ENCODE assay signal across 10 cellular contexts in genomic region chr2:101188683-101189405, GRCh38. TPM values are rescaled to one million over a fixed set of nuclear protein-coding genes. Genes with fewer than 3 reads are reported as not detected.
DNase-seq lines count a peak whose midpoint lies in the region; ATAC-seq and TF ChIP-seq lines count a peak whose summit lies in the region.
"Had no signal": no experiment of that assay in that cellular context is flagged by ENCODE, and none has a peak within 500 bp of the region (broad histone marks: within the 10 kb centered on the region; RNA-seq: fewer than 3 reads in every experiment).

No MANE protein-coding gene starts in this region.

- H3K4me2 ChIP-seq in HCT116 (ENCODE audit: low read length): no peak overlapping the region

- DNase-seq in AG09319 (ENCODE audit: extremely low read depth, low read depth) (no peak), HCT116 (ENCODE audit: low read depth, low spot score) (peak; percentile 21), amniotic epithelial cell (ENCODE audit: low read depth) (peak; percentile 36), kidney epithelial cell (ENCODE audit: low read depth) (no peak), NCI-H526 treated with DMSO at 0.1 percent for 48 hours (lab: John Stamatoyannopoulos, UW) (no peak)
- no peak for DNase-seq in activated CD8-positive, alpha-beta memory T cell treated with anti-CD3 and anti-CD28 coated beads, Interleukin-2, amount 10 ng/mL, durations not matched to agents 7 days and 5 days
- no peak for DNase-seq in activated CD4-positive, CD25-positive, alpha-beta regulatory T cell (lab: John Stamatoyannopoulos, UW)
- DNase-seq: NCI-H1105 had no signal

- H3K4me1 ChIP-seq in HCT116 (ENCODE audit: control insufficient read depth in 1 of 2, insufficient read depth in 2 of 2, low read length in 2 of 2): no peaks in the 10 kb centered on the region

- H3K4me3 Mint-ChIP-seq in activated CD8-positive, alpha-beta memory T cell treated with anti-CD3 and anti-CD28 coated beads, Interleukin-2, amount 10 ng/mL, durations not matched to agents 7 days and 5 days: no peak overlapping the region
- H3K4me3 Mint-ChIP-seq: stimulated activated memory B cell treated with anti-CD40 and anti-IgM and Interleukin-4, amounts not matched to agents 10 μg/mL and 1 μg/mL and 100 μg/mL, for 72 hours had no signal

- no peak overlapping the region for H3K27ac ChIP-seq in HCT116 (ENCODE audit: low read depth, low read length)

- intact Hi-C loops in HCT116 (cut with micrococcal nuclease): no loop called here

- TF ChIP-seq POLR2A in HCT116 (IDR thresholded peaks at IDR 0.05; ENCODE audit: borderline replicate concordance, extremely low read depth, insufficient read depth, insufficient read length): no peak

- H3K36me3 ChIP-seq in HCT116 (ENCODE audit: control insufficient read depth in 1 of 2, insufficient read depth in 2 of 2, low read length in 2 of 2) (no peaks in the 10 kb centered on the region), kidney epithelial cell (ENCODE audit: control insufficient read depth, insufficient read depth, low read length) (no peaks in the 10 kb centered on the region)

- H3K4me1 Mint-ChIP-seq in activated CD8-positive, alpha-beta memory T cell treated with anti-CD3 and anti-CD28 coated beads, Interleukin-2, amount 10 ng/mL, durations not matched to agents 7 days and 5 days: no peaks in the 10 kb centered on the region

- peak; percentile 29; the same call in 1 of the 2 replicates for TF ChIP-seq RAD21 in HCT116 (IDR thresholded peaks at IDR 0.05; ENCODE audit: low read depth)

- ATAC-seq in HCT116 (peak; percentile 94), GM21423 (IDR thresholded peaks at IDR 0.05; ENCODE audit: unreplicated experiment) (no peak)
- ATAC-seq in activated CD8-positive, alpha-beta memory T cell treated with anti-CD3 and anti-CD28 coated beads, Interleukin-2, amount 10 ng/mL, durations not matched to agents 7 days and 5 days: no peak
- ATAC-seq: stimulated activated memory B cell treated with anti-CD40 and anti-IgM and Interleukin-4, amounts not matched to agents 10 μg/mL and 1 μg/mL and 100 μg/mL, for 72 hours had no signal

- H3K79me2 ChIP-seq in HCT116 (ENCODE audit: insufficient read depth, low read length): no peaks in the 10 kb centered on the region

- no TSS peak for BruUV-seq in HCT116 (replicated peaks; lab: Mats Ljungman, UMichigan)

- H3K9me3 Mint-ChIP-seq in activated CD8-positive, alpha-beta memory T cell treated with anti-CD3 and anti-CD28 coated beads, Interleukin-2, amount 10 ng/mL, durations not matched to agents 7 days and 5 days (ENCODE audit: low read depth): no peaks in the 10 kb centered on the region

- RAD21 ChIA-PET in HCT116 (lab: Charles Lee; ENCODE audit: low non-redundant PET in 1 of 2, low total read pairs in 2 of 2, uncharacterized antibody in 2 of 2, unreplicated experiment in 2 of 2): no interaction called here

- no peak overlapping the region for H3K4me3 ChIP-seq in HCT116 (replicated peaks in 1 of 2; ENCODE audit: low read depth in 1 of 2, low read length in 2 of 2)
- H3K4me3 ChIP-seq in kidney epithelial cell (ENCODE audit: low read depth, low read length): no peak overlapping the region

- H3K9ac ChIP-seq in HCT116 (ENCODE audit: low read length): no peak overlapping the region

- H3K27me3 ChIP-seq in HCT116 (ENCODE audit: insufficient read depth, low read length) (no peaks in the 10 kb centered on the region), kidney epithelial cell (ENCODE audit: control insufficient read depth, insufficient read depth, low read length) (no peaks in the 10 kb centered on the region)

- peaks cover 4% of the 10 kb centered on the region for H3K27me3 Mint-ChIP-seq in activated CD8-positive, alpha-beta memory T cell treated with anti-CD3 and anti-CD28 coated beads, Interleukin-2, amount 10 ng/mL, durations not matched to agents 7 days and 5 days
- H3K27me3 Mint-ChIP-seq: stimulated activated memory B cell treated with anti-CD40 and anti-IgM and Interleukin-4, amounts not matched to agents 10 μg/mL and 1 μg/mL and 100 μg/mL, for 72 hours had no signal

- 0 out of 4 replicates have a peak, but pooled peaks cover 0 to 4% of the 10 kb centered on the region in 2 experiments for H3K9me3 ChIP-seq in HCT116 (ENCODE audit: control insufficient read depth in 1 of 2, insufficient read depth in 1 of 2, low read depth in 1 of 2, low read length in 2 of 2)

- TF ChIP-seq CTCF in AG09319 (IDR thresholded peaks at IDR 0.05; ENCODE audit: low read depth, low read length) (peak; percentile 64), HCT116 (IDR thresholded peaks at IDR 0.05 in 2 of 3, conservative IDR thresholded peaks at IDR 0.05 in 1 of 3; ENCODE audit: borderline replicate concordance in 1 of 3, insufficient read depth in 1 of 3, low read depth in 2 of 3, low read length in 2 of 3) (peak; percentile 18 to 75 (median 72); a peak in 5 of 6 replicates), kidney epithelial cell (IDR thresholded peaks at IDR 0.05; ENCODE audit: insufficient read depth, low read length, poor library complexity, severe bottlenecking) (peak; percentile 51)

- H3K27ac Mint-ChIP-seq in activated CD8-positive, alpha-beta memory T cell treated with anti-CD3 and anti-CD28 coated beads, Interleukin-2, amount 10 ng/mL, durations not matched to agents 7 days and 5 days: no peak overlapping the region
- H3K27ac Mint-ChIP-seq: stimulated activated memory B cell treated with anti-CD40 and anti-IgM and Interleukin-4, amounts not matched to agents 10 μg/mL and 1 μg/mL and 100 μg/mL, for 72 hours had no signal

- no peak overlapping the region for H2AFZ ChIP-seq in HCT116 (ENCODE audit: low read depth, low read length, poor library complexity, severe bottlenecking)

- POLR2A ChIA-PET in HCT116 (lab: Charles Lee): no interaction called here

- no peaks in the 10 kb centered on the region for H4K20me1 ChIP-seq in HCT116 (ENCODE audit: insufficient read depth)

- CTCF ChIA-PET in HCT116 (lab: Charles Lee): interaction anchor here (0.6 to 1.8 kb wide), 9 partner anchors 8 to 176 kb away, joined by 3 to 8 read pairs (median 3); no protein-coding TSS in a partner anchor
- CTCF ChIA-PET in activated CD8-positive, alpha-beta memory T cell treated with anti-CD3 and anti-CD28 coated beads, Interleukin-2, amount 10 ng/mL, durations not matched to agents 7 days and 5 days (lab: Charles Lee): interaction anchor here (0.5 to 1.6 kb wide), 3 partner anchors 11 to 158 kb away, joined by 3 read pairs; no protein-coding TSS in a partner anchor

- H3K36me3 Mint-ChIP-seq in activated CD8-positive, alpha-beta memory T cell treated with anti-CD3 and anti-CD28 coated beads, Interleukin-2, amount 10 ng/mL, durations not matched to agents 7 days and 5 days: no peaks in the 10 kb centered on the region
- H3K36me3 Mint-ChIP-seq: stimulated activated memory B cell treated with anti-CD40 and anti-IgM and Interleukin-4, amounts not matched to agents 10 μg/mL and 1 μg/mL and 100 μg/mL, for 72 hours had no signal

- no peaks in the 10 kb centered on the region for H3K9me2 ChIP-seq in HCT116 (ENCODE audit: insufficient read depth)

TF ChIP-seq in HCT116, 20 proteins besides CTCF, POLR2A, EP300 and RAD21 (continues in another document):
- TF ChIP-seq TCF7L2 (IDR thresholded peaks at IDR 0.05; ENCODE audit: borderline replicate concordance, extremely low read depth, insufficient read depth, insufficient read length) (no peak), CEBPB (IDR thresholded peaks at IDR 0.05; ENCODE audit: low read depth) (no peak), YY1 (IDR thresholded peaks at IDR 0.05; ENCODE audit: extremely low read depth, insufficient replicate concordance, low read depth, low read length) (no peak), CBX3 (IDR thresholded peaks at IDR 0.05; ENCODE audit: low read depth) (no peak), JUND (IDR thresholded peaks at IDR 0.05) (no peak), POLR2AphosphoS5 (IDR thresholded peaks at IDR 0.05; ENCODE audit: low read depth, low read length) (no peak), FOSL1 (IDR thresholded peaks at IDR 0.05; ENCODE audit: low read depth) (no peak), ELF1 (IDR thresholded peaks at IDR 0.05; ENCODE audit: borderline replicate concordance, low read depth) (no peak), EZH2 (IDR thresholded peaks at IDR 0.05) (no peak), SP1 (IDR thresholded peaks at IDR 0.05; ENCODE audit: low read depth) (no peak), ZFX (IDR thresholded peaks at IDR 0.05) (no peak), EGR1 (IDR thresholded peaks at IDR 0.05; ENCODE audit: low read depth) (no peak), SRF (IDR thresholded peaks at IDR 0.05; ENCODE audit: low read depth) (no peak), SIN3A (IDR thresholded peaks at IDR 0.05; ENCODE audit: low read depth) (no peak), EZH2phosphoT487 (IDR thresholded peaks at IDR 0.05; ENCODE audit: borderline replicate concordance) (no peak)
- TF ChIP-seq, protein P1, sequence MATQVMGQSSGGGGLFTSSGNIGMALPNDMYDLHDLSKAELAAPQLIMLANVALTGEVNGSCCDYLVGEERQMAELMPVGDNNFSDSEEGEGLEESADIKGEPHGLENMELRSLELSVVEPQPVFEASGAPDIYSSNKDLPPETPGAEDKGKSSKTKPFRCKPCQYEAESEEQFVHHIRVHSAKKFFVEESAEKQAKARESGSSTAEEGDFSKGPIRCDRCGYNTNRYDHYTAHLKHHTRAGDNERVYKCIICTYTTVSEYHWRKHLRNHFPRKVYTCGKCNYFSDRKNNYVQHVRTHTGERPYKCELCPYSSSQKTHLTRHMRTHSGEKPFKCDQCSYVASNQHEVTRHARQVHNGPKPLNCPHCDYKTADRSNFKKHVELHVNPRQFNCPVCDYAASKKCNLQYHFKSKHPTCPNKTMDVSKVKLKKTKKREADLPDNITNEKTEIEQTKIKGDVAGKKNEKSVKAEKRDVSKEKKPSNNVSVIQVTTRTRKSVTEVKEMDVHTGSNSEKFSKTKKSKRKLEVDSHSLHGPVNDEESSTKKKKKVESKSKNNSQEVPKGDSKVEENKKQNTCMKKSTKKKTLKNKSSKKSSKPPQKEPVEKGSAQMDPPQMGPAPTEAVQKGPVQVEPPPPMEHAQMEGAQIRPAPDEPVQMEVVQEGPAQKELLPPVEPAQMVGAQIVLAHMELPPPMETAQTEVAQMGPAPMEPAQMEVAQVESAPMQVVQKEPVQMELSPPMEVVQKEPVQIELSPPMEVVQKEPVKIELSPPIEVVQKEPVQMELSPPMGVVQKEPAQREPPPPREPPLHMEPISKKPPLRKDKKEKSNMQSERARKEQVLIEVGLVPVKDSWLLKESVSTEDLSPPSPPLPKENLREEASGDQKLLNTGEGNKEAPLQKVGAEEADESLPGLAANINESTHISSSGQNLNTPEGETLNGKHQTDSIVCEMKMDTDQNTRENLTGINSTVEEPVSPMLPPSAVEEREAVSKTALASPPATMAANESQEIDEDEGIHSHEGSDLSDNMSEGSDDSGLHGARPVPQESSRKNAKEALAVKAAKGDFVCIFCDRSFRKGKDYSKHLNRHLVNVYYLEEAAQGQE (IDR thresholded peaks at IDR 0.05; ENCODE audit: low read depth): no peak

RNA-seq across cellular contexts. Expression of gene TBC1D8, which starts 37.7 kb away (rescaled TPM):
- total RNA-seq in HCT116 (2021; ENCODE audit: unreplicated experiment) (44.0 TPM), kidney epithelial cell (16.8 and 17.3 TPM in 2 replicates)
- polyA plus RNA-seq in HCT116 (2012): 38.6 and 44.2 TPM in 2 replicates
- under 1 TPM; 0.12 to 0.45 TPM for total RNA-seq in activated CD8-positive, alpha-beta memory T cell treated with anti-CD3 and anti-CD28 coated beads, Interleukin-2, amount 10 ng/mL, durations not matched to agents 7 days and 5 days

Comparison
In these comparisons a context has a peak if more than half of its experiments do, and no peak if none do; other contexts are left out.
1. DNase-seq: peak in HCT116 (single experiment) and amniotic epithelial cell (single experiment); none in AG09319 (single experiment), kidney epithelial cell (single experiment), activated CD8-positive, alpha-beta memory T cell treated with anti-CD3 and anti-CD28 coated beads, Interleukin-2, amount 10 ng/mL, durations not matched to agents 7 days and 5 days (single experiment), activated CD4-positive, CD25-positive, alpha-beta regulatory T cell (0 of 4) and NCI-H526 treated with DMSO at 0.1 percent for 48 hours (single experiment).
2. RNA of gene TBC1D8, which starts 37.7 kb away (total RNA-seq): 44.0 TPM in HCT116 (single experiment) and 16.8 to 17.3 TPM in kidney epithelial cell; 0.12 to 0.45 TPM in activated CD8-positive, alpha-beta memory T cell treated with anti-CD3 and anti-CD28 coated beads, Interleukin-2, amount 10 ng/mL, durations not matched to agents 7 days and 5 days; every median in the first group is over 10 times any median in the second.
3. Peak in every context shown above with its lines, with median percentiles within 50 percentile points of each other: CTCF ChIP-seq.